ENCODE assay signal across 7 cellular contexts in genomic region chr12:57238854-57239554, GRCh38. TPM values are rescaled to one million over a fixed set of nuclear protein-coding genes. Genes with fewer than 3 reads are reported as not detected.
DNase-seq lines count a peak whose midpoint lies in the region; ATAC-seq, FAIRE-seq and TF ChIP-seq lines count a peak whose summit lies in the region.

No MANE protein-coding gene starts in this region.

- ATAC-seq in HG02623 (IDR thresholded peaks at IDR 0.05; ENCODE audit: unreplicated experiment) (peak; percentile 57), sciatic nerve (peak; percentile 83)

- H4K20me1 ChIP-seq in astrocyte (ENCODE audit: insufficient read depth, low read length): peaks cover 42% of the 10 kb centered on the region

- intact Hi-C loops in sciatic nerve (cut with DNase I): no loop called here

- H3K9ac ChIP-seq in astrocyte (ENCODE audit: low read length): peak overlapping the region; percentile 70

- peaks cover 28% of the 10 kb centered on the region for H3K27me3 Mint-ChIP-seq in astrocyte (ENCODE audit: low read depth, unreplicated experiment)

- no peaks in the 10 kb centered on the region for H3K9me3 ChIP-seq in astrocyte (ENCODE audit: insufficient read depth, low read depth, low read length)

- H3K9me3 Mint-ChIP-seq in astrocyte (ENCODE audit: unreplicated experiment): no peaks in the 10 kb centered on the region

- peaks cover 34% of the 10 kb centered on the region for H3K4me1 ChIP-seq in astrocyte (ENCODE audit: insufficient read depth, low read length)

- H3K4me3 ChIP-seq in astrocyte (ENCODE audit: insufficient read depth, low read depth, low read length): peak overlapping the region; percentile 64

- no peak overlapping the region for H3K27ac ChIP-seq in astrocyte (ENCODE audit: low read depth, low read length)

- H3K36me3 ChIP-seq in astrocyte (ENCODE audit: insufficient read depth, low read length): no peaks in the 10 kb centered on the region

- H3K36me3 Mint-ChIP-seq in astrocyte (ENCODE audit: low read depth, unreplicated experiment): peaks cover 14% of the 10 kb centered on the region

- FAIRE-seq in GM12891 (lab: Jason Lieb, UNC) (peak; percentile 93), astrocyte (lab: Jason Lieb, UNC) (no peak)

- H3K4me2 ChIP-seq in astrocyte (ENCODE audit: low read length): peak overlapping the region; percentile 94

- no peaks in the 10 kb centered on the region for H3K79me2 ChIP-seq in astrocyte (ENCODE audit: insufficient read depth, low read length)

- H3K27me3 ChIP-seq in astrocyte (ENCODE audit: insufficient read depth, low read length): peaks cover 32% of the 10 kb centered on the region

- peak overlapping the region; percentile 95 for H3K27ac Mint-ChIP-seq in astrocyte (ENCODE audit: unreplicated experiment)

- no peak for TF ChIP-seq POLR2A in GM12891 (IDR thresholded peaks at IDR 0.05; ENCODE audit: low read depth, low read length)

- H2AFZ ChIP-seq in astrocyte (ENCODE audit: low read depth, low read length): peak overlapping the region; percentile 69

- DNase-seq in GM12891 (ENCODE audit: insufficient read length, low spot score) (peak; percentile 95), NCI-H146 (lab: John Stamatoyannopoulos, UW) (peak; percentile 84), T-helper 2 cell (peak; percentile 76 to 85 (median 80)), astrocyte (ENCODE audit: low read depth) (peak; percentile 38), hippocampal formation (lab: John Stamatoyannopoulos, UW) (peak; percentile 74 to 82), sciatic nerve (ENCODE audit: low spot score) (peak; percentile 92)

- peak; percentile 94 for TF ChIP-seq CTCF in astrocyte (IDR thresholded peaks at IDR 0.05; ENCODE audit: insufficient read depth, low read depth, low read length)

- H3K4me3 Mint-ChIP-seq in astrocyte (ENCODE audit: unreplicated experiment): peak overlapping the region; percentile 87

- H3K4me1 Mint-ChIP-seq in astrocyte (ENCODE audit: low read depth, unreplicated experiment): peaks cover 38% of the 10 kb centered on the region

TF ChIP-seq in GM12891, 5 proteins besides CTCF, POLR2A, EP300 and RAD21:
- TF ChIP-seq POU2F2 (IDR thresholded peaks at IDR 0.05; ENCODE audit: low read depth, low read length) (peak; percentile 19; the same call in 1 of the 2 replicates), POLR2AphosphoS5 (IDR thresholded peaks at IDR 0.05; ENCODE audit: low read depth, low read length) (no peak)

RNA-seq across cellular contexts. Expression of gene SHMT2, which starts 9.5 kb away (rescaled TPM):
- 152 TPM for polyA plus RNA-seq in GM12891 (2012; ENCODE audit: low read depth, missing spikeins)
- total RNA-seq in astrocyte: 197 and 217 TPM in 2 replicates
- total RNA-seq in sciatic nerve: 41.9 TPM

RNA-seq across cellular contexts. Expression of gene STAC3, which starts 12.0 kb away (rescaled TPM):
- 4.6 TPM for polyA plus RNA-seq in GM12891 (2012; ENCODE audit: low read depth, missing spikeins)
- total RNA-seq in astrocyte (0.75 and 0.82 TPM in 2 replicates), sciatic nerve (1.9 TPM)

RNA-seq across cellular contexts. Expression of gene NXPH4, which starts 22.4 kb away (rescaled TPM):
- 0.24 TPM for polyA plus RNA-seq in GM12891 (2012; ENCODE audit: low read depth, missing spikeins)
- total RNA-seq in astrocyte (14.5 and 22.3 TPM in 2 replicates), sciatic nerve (0.27 TPM)

Comparison
In these comparisons a context has a peak if more than half of its experiments do, and no peak if none do; other contexts are left out.
1. DNase-seq: peak in every context shown above with its lines; median percentile 95 in GM12891; 92 in sciatic nerve; 84 in NCI-H146; 80 in T-helper 2 cell; 78 in hippocampal formation; 38 in astrocyte.
2. RNA of gene NXPH4, which starts 22.4 kb away (total RNA-seq): 14.5 to 22.3 TPM in astrocyte; 0.27 TPM in sciatic nerve (single experiment); every median in the first group is over 10 times any median in the second.